Comparison of ENCODE assay signal across 1 cellular context in genomic region chr1:226344441-226345120, GRCh38.
A peak's percentile ranks its signal among the peaks of the same experiment; 100 is the strongest.
TF ChIP-seq lines count a peak whose summit lies in the region.

No MANE protein-coding gene starts in this region.

TF ChIP-seq in K562, 482 proteins besides CTCF, POLR2A, EP300 and RAD21 (continued from another document):
- TF ChIP-seq PBX2 (CRISPR knock-in tag; IDR thresholded peaks at IDR 0.05; ENCODE audit: low read depth) (no peak), PBX2 (tag; conservative IDR thresholded peaks at IDR 0.05; ENCODE audit: low read depth) (0 out of 2 replicates have a peak, but pooled peaks have one; percentile 16), PKNOX1 (IDR thresholded peaks at IDR 0.05) (peak; percentile 80), NR1H2 (CRISPR knock-in tag; IDR thresholded peaks at IDR 0.05) (no peak)
